In genomic region chr6:115891111-115891669, GRCh38 we compare ENCODE assay signal across 8 cellular contexts.
A peak's percentile ranks its signal among the peaks of the same experiment; 100 is the strongest.
DNase-seq lines count a peak whose midpoint lies in the region; ATAC-seq and TF ChIP-seq lines count a peak whose summit lies in the region.

No MANE protein-coding gene starts in this region.

- H3K36me3 Mint-ChIP-seq in CD8-positive, alpha-beta T cell, result no peaks in the 10 kb centered on the region

- H3K4me1 ChIP-seq in gastrocnemius medialis, result no peaks in the 10 kb centered on the region
- no peaks in the 10 kb centered on the region for H3K4me1 ChIP-seq in CD8-positive, alpha-beta T cell (ENCODE audit: insufficient read depth, low read length)

- in situ Hi-C loops in GM13977 (cut with MboI; ENCODE audit: low pct_unique_long_range_greater_than_20kb, low sequenced_read_pairs, unreplicated experiment) (no loop called here), gastrocnemius medialis (cut with MboI; ENCODE audit: low sequenced_read_pairs in 4 of 4) (loop anchor here in 1 of 4 donors (10.0 kb wide), 1 partner anchor 1146 kb away; no protein-coding TSS in a partner anchor)

- H3K9me3 ChIP-seq in gastrocnemius medialis, result no peaks in the 10 kb centered on the region
- H3K9me3 ChIP-seq in CD8-positive, alpha-beta T cell (ENCODE audit: low read length), result no peaks in the 10 kb centered on the region

- CTCF ChIA-PET in CD8-positive, alpha-beta T cell (lab: Charles Lee), result no interaction called here

- DNase-seq in GM13977 (ENCODE audit: low spot score) (peak; percentile 53), gastrocnemius medialis (no peak), activated gamma-delta T cell treated with Interleukin-2 at 50 U/mL for 16 hours (no peak), COLO829 (ENCODE audit: low spot score) (no peak)
- no peak for DNase-seq in CD8-positive, alpha-beta T cell

- H3K27me3 Mint-ChIP-seq in CD8-positive, alpha-beta T cell (ENCODE audit: low read depth), result peaks cover 2% of the 10 kb centered on the region

- no peak overlapping the region for H3K27ac Mint-ChIP-seq in CD8-positive, alpha-beta T cell

- no peaks in the 10 kb centered on the region for H3K27me3 ChIP-seq in gastrocnemius medialis
- H3K27me3 ChIP-seq in CD8-positive, alpha-beta T cell (ENCODE audit: insufficient read depth, low read length), result no peaks in the 10 kb centered on the region

- H3K27ac ChIP-seq in gastrocnemius medialis, result no peak overlapping the region
- H3K27ac ChIP-seq in CD8-positive, alpha-beta T cell (ENCODE audit: low read depth, low read length), result no peak overlapping the region

- H3K4me3 ChIP-seq in gastrocnemius medialis, result no peak overlapping the region
- no peak overlapping the region for H3K4me3 ChIP-seq in CD8-positive, alpha-beta T cell (ENCODE audit: low read depth, low read length)

- intact Hi-C loops in gastrocnemius medialis (cut with DNase I; ENCODE audit: low total_unique reads), result no loop called here
- intact Hi-C loops in CD8-positive, alpha-beta T cell (cut with DNase I, micrococcal nuclease), result no loop called here

- TF ChIP-seq CTCF in GM13977 (IDR thresholded peaks at IDR 0.05; ENCODE audit: extremely low read depth, insufficient read depth, missing control alignments) (no peak), gastrocnemius medialis (IDR thresholded peaks at IDR 0.05 in 4 of 5, conservative IDR thresholded peaks at IDR 0.05 in 1 of 5) (no peak)
- no peak for TF ChIP-seq CTCF in CD8-positive, alpha-beta T cell (IDR thresholded peaks at IDR 0.05)

- peak; percentile 96 for ATAC-seq in GM21526 (IDR thresholded peaks at IDR 0.05; ENCODE audit: low FRiP score, unreplicated experiment)
- ATAC-seq in HG03520 (IDR thresholded peaks at IDR 0.05; ENCODE audit: unreplicated experiment), result peak; percentile 99
- peak; percentile 93 for ATAC-seq in esophagus mucosa
- ATAC-seq in gastrocnemius medialis, result no peak
- ATAC-seq in CD8-positive, alpha-beta T cell, result no peak

- no peaks in the 10 kb centered on the region for H3K36me3 ChIP-seq in gastrocnemius medialis
- H3K36me3 ChIP-seq in CD8-positive, alpha-beta T cell (ENCODE audit: insufficient read depth, low read length), result no peaks in the 10 kb centered on the region

- H3K9me3 Mint-ChIP-seq in CD8-positive, alpha-beta T cell, result no peaks in the 10 kb centered on the region

- no peak overlapping the region for H3K4me3 Mint-ChIP-seq in CD8-positive, alpha-beta T cell

- no peaks in the 10 kb centered on the region for H3K4me1 Mint-ChIP-seq in CD8-positive, alpha-beta T cell (ENCODE audit: low read depth)

- POLR2A ChIA-PET in CD8-positive, alpha-beta T cell (lab: Charles Lee), result no interaction called here

- TF ChIP-seq POLR2A in gastrocnemius medialis (IDR thresholded peaks at IDR 0.05), result no peak

Comparison
In these comparisons a context has a peak if more than half of its experiments do, and no peak if none do; other contexts are left out.
1. ATAC-seq: peak in GM21526 (single experiment), HG03520 (single experiment) and esophagus mucosa (single experiment); none in gastrocnemius medialis (0 of 2) and CD8-positive, alpha-beta T cell (single experiment).